In genomic region chr16:4073150-4073549, GRCh38 we compare ENCODE assay signal across 8 cellular contexts. TPM values are rescaled to one million over a fixed set of nuclear protein-coding genes. Genes with fewer than 3 reads are reported as not detected.
DNase-seq lines count a peak whose midpoint lies in the region; ATAC-seq and TF ChIP-seq lines count a peak whose summit lies in the region.
"Not testable (repeated sequence)": the region's sequence is repeated elsewhere in the genome, so short reads cannot be mapped to it uniquely, and the experiment has no call there.

No MANE protein-coding gene starts in this region.

- not testable (repeated sequence) for H3K27ac ChIP-seq in GM23248, foreskin keratinocyte
- H3K27ac ChIP-seq in RWPE1 (peak overlapping the region; percentile 20; the same call in 1 of the 2 replicates), thyroid gland (peak overlapping the region in 1 of 3 donors; percentile 12)

- H3K27me3 ChIP-seq in GM23248 (replicated peaks; ENCODE audit: insufficient read depth); foreskin keratinocyte; thyroid gland: not testable (repeated sequence)

- not testable (repeated sequence) for TF ChIP-seq POLR2A in thyroid gland (IDR thresholded peaks at IDR 0.05)

- ATAC-seq in foreskin keratinocyte: peak; percentile 43

- not testable (repeated sequence) for H3K79me2 ChIP-seq in GM23248 (ENCODE audit: insufficient read depth)

- H3F3A ChIP-seq in GM23248 (ENCODE audit: insufficient read depth): not testable (repeated sequence)

- H2AFZ ChIP-seq in GM23248: not testable (repeated sequence)

- not testable (repeated sequence) for H3K9me2 ChIP-seq in GM23248 (ENCODE audit: insufficient read depth)

- not testable (repeated sequence) for H3K27ac Mint-ChIP-seq in MCF 10A (ENCODE audit: low read depth, unreplicated experiment)

- 82 to 88% methylated on average over 9 of the region's 9 CpGs for whole genome bisulfite sequencing in GM23248 (ENCODE audit: low coverage in 1 of 2, low lambda C conversion rate in 2 of 2, missing lambda C conversion rate in 2 of 2), 2 experiments
- WGBS in thyroid gland, 2 donors: 92 to 94% methylated on average over 9 of the region's 9 CpGs

- intact Hi-C loops in MCF 10A (cut with micrococcal nuclease); thyroid gland (cut with DNase I): not testable (repeated sequence)

- TF ChIP-seq CTCF in RWPE1 (conservative IDR thresholded peaks at IDR 0.05; ENCODE audit: low read depth); MCF 10A (IDR thresholded peaks at IDR 0.05; ENCODE audit: unreplicated experiment); foreskin keratinocyte (conservative IDR thresholded peaks at IDR 0.05); thyroid gland (IDR thresholded peaks at IDR 0.05): not testable (repeated sequence)

- DNase-seq in A172 (ENCODE audit: low spot score) (peak; percentile 33), GM23248 (peak; percentile 16), LHCN-M2 (ENCODE audit: low read depth) (peak; percentile 26), MCF 10A (ENCODE audit: unreplicated experiment) (peak; percentile 63), foreskin keratinocyte (peak in 1 of 2 donors; percentile 55), mucosa of gallbladder (ENCODE audit: low spot score) (peak; percentile 7), thyroid gland (peak; percentile 41 to 53)
- not testable (repeated sequence) for DNase-seq in RWPE1 (ENCODE audit: low spot score)

- in situ Hi-C loops in GM23248 (cut with MboI): not testable (repeated sequence)

- H3K4me3 Mint-ChIP-seq in MCF 10A (ENCODE audit: unreplicated experiment): not testable (repeated sequence)

- not testable (repeated sequence) for H3K9ac ChIP-seq in GM23248

- H4K20me1 ChIP-seq in GM23248 (ENCODE audit: insufficient read depth): not testable (repeated sequence)

- H3K4me1 Mint-ChIP-seq in MCF 10A (ENCODE audit: insufficient read depth, unreplicated experiment): not testable (repeated sequence)

- not testable (repeated sequence) for H3K4me3 ChIP-seq in GM23248; thyroid gland (replicated peaks in 1 of 3)

- CTCF ChIA-PET in RWPE1 (lab: Yijun Ruan, JAX); MCF 10A (lab: Yijun Ruan, JAX): not testable (repeated sequence)

- not testable (repeated sequence) for H3K36me3 Mint-ChIP-seq in MCF 10A (ENCODE audit: insufficient read depth, unreplicated experiment)

- not testable (repeated sequence) for H3K9me3 ChIP-seq in GM23248 (ENCODE audit: low read depth); thyroid gland

- BruUV-seq in MCF 10A (replicated peaks; lab: Mats Ljungman, UMichigan): not testable (repeated sequence)

- not testable (repeated sequence) for H3K9me3 Mint-ChIP-seq in MCF 10A (ENCODE audit: unreplicated experiment)

- not testable (repeated sequence) for H3K4me1 ChIP-seq in GM23248 (ENCODE audit: insufficient read depth); foreskin keratinocyte
- H3K4me1 ChIP-seq in thyroid gland: peaks cover 10 to 11% of the 10 kb centered on the region in 2 donors

- H3K27me3 Mint-ChIP-seq in MCF 10A (ENCODE audit: insufficient read depth, unreplicated experiment): not testable (repeated sequence)

- not testable (repeated sequence) for H3K4me2 ChIP-seq in GM23248 (ENCODE audit: unreplicated experiment)

- POLR2A ChIA-PET in RWPE1 (lab: Yijun Ruan, JAX; ENCODE audit: low non-redundant PET): not testable (repeated sequence)
- POLR2A ChIA-PET in MCF 10A (lab: Yijun Ruan, JAX): interaction anchor here (0.6 to 1.5 kb wide), 3 partner anchors 15 to 20 kb away, joined by 3 to 5 read pairs (median 3); no protein-coding TSS in a partner anchor

- H3K36me3 ChIP-seq in GM23248 (ENCODE audit: low read depth); thyroid gland: not testable (repeated sequence)

RNA-seq across cellular contexts. Expression of gene ADCY9, which starts 43.1 kb away (rescaled TPM):
- 13.4 and 16.0 TPM in 2 replicates for total RNA-seq in A172 (2014; rRNA removed; shearing (Covaris generic))
- 21.9 and 32.5 TPM in 2 replicates for total RNA-seq in GM23248 (2014; rRNA removed; shearing (Covaris generic))
- 1.9 and 2.1 TPM in 2 replicates for polyA plus RNA-seq in GM23248 (2016; fragmentation: Nextera tagmentation; extraction: Ambion mirVana)
- 8.8 and 11.7 TPM in 2 replicates for total RNA-seq in LHCN-M2 (2014; rRNA removed)
- 12.0 TPM for polyA plus RNA-seq in LHCN-M2 (2012)
- 13.1 and 14.2 TPM in 2 replicates for total RNA-seq in MCF 10A (2022)
- total RNA-seq in foreskin keratinocyte: 10.9 and 11.5 TPM in 2 replicates
- 2.5 and 2.9 TPM in 2 replicates for polyA plus RNA-seq in foreskin keratinocyte
- total RNA-seq in mucosa of gallbladder: 34.6 TPM
- 100 to 1,000 TPM in 2 of 4 donors, 10 to 100 TPM in 2; 61.4 to 123 (median 94.1) TPM for total RNA-seq in thyroid gland
